Comparison of ENCODE assay signal across 20 cellular contexts in the genomic region with DNA sequence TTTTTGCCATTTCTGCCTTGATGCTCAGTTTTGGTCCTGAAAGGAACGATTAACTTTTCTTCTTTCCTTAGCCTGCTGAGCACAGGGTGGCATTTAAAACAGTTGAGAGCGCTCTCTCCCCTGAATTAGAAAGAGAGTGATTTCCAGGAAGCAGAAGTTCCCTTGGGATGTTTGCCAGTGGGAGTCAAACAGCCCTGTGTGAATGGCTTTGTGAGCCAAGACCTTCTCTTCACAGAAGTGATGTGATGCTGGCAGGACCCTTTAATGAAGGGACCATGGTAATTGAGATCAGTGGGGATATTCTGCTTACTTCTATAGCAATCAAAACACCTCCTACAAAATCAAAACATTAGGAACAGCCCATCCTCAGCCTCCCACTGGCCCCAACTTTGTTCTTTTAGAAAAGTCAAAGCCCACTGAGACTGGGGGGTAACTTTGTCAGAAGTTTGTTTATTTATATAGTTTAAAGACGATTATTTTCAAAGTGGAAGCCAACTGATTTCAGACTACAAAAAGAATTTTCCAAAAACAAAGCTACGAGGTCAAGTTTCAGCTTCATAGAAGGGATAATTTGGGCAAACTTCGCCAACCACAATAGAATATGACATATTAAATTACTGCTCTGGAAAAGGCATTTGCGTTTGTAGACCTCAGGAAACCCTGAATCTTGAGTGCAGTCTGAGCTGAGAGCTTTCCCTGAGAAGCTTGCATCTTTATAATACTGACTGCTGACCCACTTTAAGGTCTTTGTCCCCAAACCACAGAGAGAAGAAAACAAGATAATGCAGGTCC.
DNase-seq lines count a peak whose midpoint lies in the region; ATAC-seq and TF ChIP-seq lines count a peak whose summit lies in the region.
"Had no signal": no experiment of that assay in that cellular context is flagged by ENCODE, and none has a peak within 500 bp of the region (broad histone marks: within the 10 kb centered on the region; RNA-seq: fewer than 3 reads in every experiment).

No MANE protein-coding gene starts in this region.

- TF ChIP-seq POLR2A in ovary (IDR thresholded peaks at IDR 0.05) = no peak

- H3K36me3 ChIP-seq in SK-N-MC (ENCODE audit: insufficient read depth, low read length) = no peaks in the 10 kb centered on the region
- H3K36me3 ChIP-seq in ovary = no peaks in the 10 kb centered on the region
- H3K36me3 ChIP-seq: MG63 had no signal

- in situ Hi-C loops in G401 (cut with HindIII; ENCODE audit: low sequenced_read_pairs) = no loop called here

- no peak overlapping the region for H3K9ac ChIP-seq in SK-N-MC (ENCODE audit: insufficient read length)

- ATAC-seq in HG03045 (IDR thresholded peaks at IDR 0.05; ENCODE audit: unreplicated experiment) = no peak
- ATAC-seq in right cardiac atrium = no peak
- ATAC-seq in GM18907 (IDR thresholded peaks at IDR 0.05; ENCODE audit: unreplicated experiment) = no peak
- ATAC-seq: PC-3 had no signal

- 0 out of 2 replicates have a peak overlapping the region, but pooled peaks have one; percentile 6 for H3K27ac ChIP-seq in SK-N-MC
- peak overlapping the region in 1 of 2 donors; percentile 19 for H3K27ac ChIP-seq in ovary
- no peak overlapping the region for H3K27ac ChIP-seq in right cardiac atrium (ENCODE audit: low read length)

- H3K4me1 ChIP-seq in ovary (ENCODE audit: insufficient read depth) = peaks cover 8% of the 10 kb centered on the region
- no peaks in the 10 kb centered on the region for H3K4me1 ChIP-seq in right cardiac atrium (ENCODE audit: control insufficient read depth, insufficient read depth, low read length)

- 5 to 13% (median 8%) methylated on average over 6 of the region's 6 CpGs for WGBS in ovary, 3 donors
- WGBS in right cardiac atrium = 41% methylated on average over 6 of the region's 6 CpGs

- H3K4me3 ChIP-seq in SK-N-MC (0 out of 2 replicates have a peak overlapping the region, but pooled peaks have one; percentile 7), ovary (no peak overlapping the region), right cardiac atrium (ENCODE audit: low read length) (no peak overlapping the region)
- H3K4me3 ChIP-seq: MG63 had no signal

- DNase-seq in G401 (ENCODE audit: low spot score) (peak; percentile 12), SK-N-MC (ENCODE audit: low read depth, low spot score) (no peak), hippocampal formation (lab: John Stamatoyannopoulos, UW) (peak; percentile 6 to 14), ovary (peak in 3 of 5 donors; percentile 14 to 34 (median 24)), right cardiac atrium (no peak), DMS153 (lab: John Stamatoyannopoulos, UW) (no peak)
- DNase-seq: ACHN; CD4-positive, alpha-beta memory T cell; DND-41; GF-D8; GOT3; KG1; MG63; NCI-H1092 treated with DMSO at 0.1 percent for 48 hours; NCI-H187; NCI-H2227 treated with DMSO at 0.1 percent for 48 hours; NCI-H524 treated with DMSO at 0.1 percent for 48 hours; PC-3 had no signal

- no peak for TF ChIP-seq EP300 in ovary (IDR thresholded peaks at IDR 0.05)

- H3K9me3 ChIP-seq in SK-N-MC (ENCODE audit: low read depth, low read length) (no peaks in the 10 kb centered on the region), ovary (no peaks in the 10 kb centered on the region), right cardiac atrium (ENCODE audit: control insufficient read depth, low read length) (no peaks in the 10 kb centered on the region)
- H3K9me3 ChIP-seq: MG63 had no signal

- H3K27me3 ChIP-seq in ovary (no peaks in the 10 kb centered on the region), right cardiac atrium (ENCODE audit: control insufficient read depth, insufficient read depth) (no peaks in the 10 kb centered on the region)
- H3K27me3 ChIP-seq: MG63 had no signal

- intact Hi-C loops in ovary (cut with DNase I) (no loop called here), right cardiac atrium (cut with DNase I) (no loop called here)

- no peak for TF ChIP-seq CTCF in ovary (IDR thresholded peaks at IDR 0.05)

Comparison
In these comparisons a context has a peak if more than half of its experiments do, and no peak if none do; other contexts are left out.
1. DNase-seq: peak in G401 (single experiment), hippocampal formation (2 of 2) and ovary (3 of 5); none in SK-N-MC (single experiment), right cardiac atrium (0 of 3) and DMS153 (single experiment).